Comparison of ENCODE assay signal across 8 cellular contexts in genomic region chr4:149980941-149981340, GRCh38.
DNase-seq lines count a peak whose midpoint lies in the region; ATAC-seq and TF ChIP-seq lines count a peak whose summit lies in the region.

No MANE protein-coding gene starts in this region.

- H3K27me3 Mint-ChIP-seq in osteocyte (ENCODE audit: unreplicated experiment), result no peaks in the 10 kb centered on the region

- DNase-seq in Ammon's horn (ENCODE audit: low spot score), result peak; percentile 75
- DNase-seq in NCI-H460 (ENCODE audit: extremely low read depth, low read depth), result peak; percentile 59
- DNase-seq in activated T-cell treated with anti-CD3 and anti-CD28 coated beads for 48 hours (ENCODE audit: low read depth), result peak; percentile 17
- peak; percentile 35 to 78 for DNase-seq in foreskin fibroblast
- no peak for DNase-seq in osteocyte (ENCODE audit: extremely low spot score, unreplicated experiment)
- DNase-seq in T1000 (lab: John Stamatoyannopoulos, UW), result no peak

- no peaks in the 10 kb centered on the region for H3K36me3 Mint-ChIP-seq in osteocyte (ENCODE audit: unreplicated experiment)

- peak; percentile 74 for TF ChIP-seq CTCF in foreskin fibroblast (IDR thresholded peaks at IDR 0.05; ENCODE audit: low read depth, low read length)
- TF ChIP-seq CTCF in osteocyte (IDR thresholded peaks at IDR 0.05), result peak; percentile 81

- H3K4me3 Mint-ChIP-seq in osteocyte (ENCODE audit: unreplicated experiment), result no peak overlapping the region

- H3K4me3 ChIP-seq in foreskin fibroblast (ENCODE audit: low read depth in 1 of 2, low read length in 2 of 2), result no peak overlapping the region

- H3K27ac Mint-ChIP-seq in osteocyte (ENCODE audit: unreplicated experiment), result no peak overlapping the region

- H3K9me3 Mint-ChIP-seq in osteocyte (ENCODE audit: unreplicated experiment), result peaks cover 4% of the 10 kb centered on the region

- peaks cover 1% of the 10 kb centered on the region for H3K4me1 Mint-ChIP-seq in osteocyte (ENCODE audit: unreplicated experiment)

- peak; percentile 77 for ATAC-seq in GM18498 (IDR thresholded peaks at IDR 0.05; ENCODE audit: unreplicated experiment)
- peak; percentile 92 for ATAC-seq in HG02885 (IDR thresholded peaks at IDR 0.05; ENCODE audit: poor library complexity, unreplicated experiment)

Comparison
In these comparisons a context has a peak if more than half of its experiments do, and no peak if none do; other contexts are left out.
1. DNase-seq: peak in Ammon's horn (single experiment), NCI-H460 (single experiment), activated T-cell treated with anti-CD3 and anti-CD28 coated beads for 48 hours (single experiment) and foreskin fibroblast (2 of 2); none in osteocyte (single experiment) and T1000 (single experiment).